In the genomic region with DNA sequence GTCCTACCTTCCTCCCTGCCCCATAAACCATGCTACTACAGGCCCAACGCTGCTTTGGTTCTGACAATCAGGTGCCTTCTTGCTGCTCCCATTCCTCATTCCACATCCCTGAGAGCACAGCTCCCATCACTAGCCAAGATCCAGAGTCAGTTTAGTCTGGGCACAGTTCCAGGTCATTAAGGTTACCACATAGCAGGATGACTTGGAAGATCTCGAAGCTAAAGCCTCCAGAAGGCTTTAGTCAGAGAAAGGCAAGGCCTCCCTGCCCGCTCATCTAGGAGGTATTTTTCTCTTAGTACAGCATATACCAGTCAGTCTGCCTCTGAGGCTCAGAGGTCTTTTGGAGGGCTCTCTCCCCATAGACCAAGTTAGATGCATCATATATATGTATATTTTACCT, we compare ENCODE assay signal across 14 cellular contexts. TPM values are rescaled to one million over a fixed set of nuclear protein-coding genes. Genes with fewer than 3 reads are reported as not detected.
DNase-seq lines count a peak whose midpoint lies in the region; TF ChIP-seq lines count a peak whose summit lies in the region.
"Had no signal": no experiment of that assay in that cellular context is flagged by ENCODE, and none has a peak within 500 bp of the region (broad histone marks: within the 10 kb centered on the region; RNA-seq: fewer than 3 reads in every experiment).

No MANE protein-coding gene starts in this region.

- TF ChIP-seq CTCF in kidney epithelial cell (IDR thresholded peaks at IDR 0.05; ENCODE audit: insufficient read depth, low read length, poor library complexity, severe bottlenecking) (no peak), dorsolateral prefrontal cortex (IDR thresholded peaks at IDR 0.05 in 54 of 56, conservative IDR thresholded peaks at IDR 0.05 in 2 of 56; ENCODE audit: low read depth in 1 of 56, partially characterized antibody in 56 of 56) (no peak)

- peaks cover 8% of the 10 kb centered on the region for H3K4me1 Mint-ChIP-seq in activated naive CD4-positive, alpha-beta T cell treated with anti-CD3 and anti-CD28 coated beads, Interleukin-2, amount 10 ng/mL, durations not matched to agents 7 days and 5 days

- no peaks in the 10 kb centered on the region for H3K9me3 Mint-ChIP-seq in activated naive CD4-positive, alpha-beta T cell treated with anti-CD3 and anti-CD28 coated beads, Interleukin-2, amount 10 ng/mL, durations not matched to agents 7 days and 5 days

- peak; percentile 79 for DNase-seq in AG08396 (ENCODE audit: low spot score)
- DNase-seq in HK-2 (ENCODE audit: unreplicated experiment): peak; percentile 38
- DNase-seq in astrocyte of the hippocampus (ENCODE audit: low read depth, low spot score): peak; percentile 87
- DNase-seq in kidney epithelial cell (ENCODE audit: low read depth): peak; percentile 62
- DNase-seq in activated naive CD4-positive, alpha-beta T cell treated with anti-CD3 and anti-CD28 coated beads, Interleukin-2, amount 10 ng/mL, durations not matched to agents 7 days and 5 days: no peak
- no peak for DNase-seq in activated gamma-delta T cell treated with Interleukin-2 at 50 U/mL for 16 hours
- no peak for DNase-seq in epidermal melanocyte (ENCODE audit: insufficient read length, low spot score)
- no peak for DNase-seq in dorsolateral prefrontal cortex
- DNase-seq: activated CD4-positive, alpha-beta T cell treated with anti-CD3 and anti-CD28 coated beads for 48 hours; Calu3; left cardiac atrium; NCI-H524; ovary; substantia nigra had no signal

- H3K27me3 ChIP-seq in kidney epithelial cell (ENCODE audit: control insufficient read depth, insufficient read depth, low read length) (no peaks in the 10 kb centered on the region), dorsolateral prefrontal cortex (no peaks in the 10 kb centered on the region)
- H3K27me3 ChIP-seq: ovary had no signal

- H3K27me3 Mint-ChIP-seq in activated naive CD4-positive, alpha-beta T cell treated with anti-CD3 and anti-CD28 coated beads, Interleukin-2, amount 10 ng/mL, durations not matched to agents 7 days and 5 days: no peaks in the 10 kb centered on the region

- no peak overlapping the region for H3K27ac Mint-ChIP-seq in activated naive CD4-positive, alpha-beta T cell treated with anti-CD3 and anti-CD28 coated beads, Interleukin-2, amount 10 ng/mL, durations not matched to agents 7 days and 5 days

- intact Hi-C loops in dorsolateral prefrontal cortex (cut with DNase I): no loop called here

- H3K4me3 ChIP-seq in kidney epithelial cell (ENCODE audit: low read depth, low read length) (no peak overlapping the region), dorsolateral prefrontal cortex (no peak overlapping the region)
- H3K4me3 ChIP-seq: ovary had no signal

- CTCF ChIA-PET in activated naive CD4-positive, alpha-beta T cell treated with anti-CD3 and anti-CD28 coated beads, Interleukin-2, amount 10 ng/mL, durations not matched to agents 7 days and 5 days (lab: Charles Lee): no interaction called here

- H3K36me3 ChIP-seq in kidney epithelial cell (ENCODE audit: control insufficient read depth, insufficient read depth, low read length): no peaks in the 10 kb centered on the region
- H3K36me3 ChIP-seq: ovary had no signal

- no peak overlapping the region for H3K4me3 Mint-ChIP-seq in activated naive CD4-positive, alpha-beta T cell treated with anti-CD3 and anti-CD28 coated beads, Interleukin-2, amount 10 ng/mL, durations not matched to agents 7 days and 5 days

- H3K27ac ChIP-seq in dorsolateral prefrontal cortex: no peak overlapping the region
- H3K27ac ChIP-seq: ovary had no signal

- peaks cover 15% of the 10 kb centered on the region for H3K36me3 Mint-ChIP-seq in activated naive CD4-positive, alpha-beta T cell treated with anti-CD3 and anti-CD28 coated beads, Interleukin-2, amount 10 ng/mL, durations not matched to agents 7 days and 5 days

RNA-seq across cellular contexts. Expression of a gene that starts 30.3 kb away (rescaled TPM):
- total RNA-seq in kidney epithelial cell: 4.2 and 6.6 TPM in 2 replicates
- total RNA-seq in dorsolateral prefrontal cortex: 10 to 100 TPM in 119 of 120 experiments, 1 to 10 TPM in 1; 9.2 to 31.7 (median 18.5) TPM

RNA-seq across cellular contexts. Expression of a gene that starts 30.5 kb away (rescaled TPM):
- 1,281 and 1,513 TPM in 2 replicates for total RNA-seq in kidney epithelial cell
- 100 to 1,000 TPM; 155 to 321 (median 208) TPM for total RNA-seq in dorsolateral prefrontal cortex

RNA-seq across cellular contexts. Expression of a gene that starts 58.1 kb away (rescaled TPM):
- 14.9 and 15.7 TPM in 2 replicates for total RNA-seq in kidney epithelial cell
- total RNA-seq in dorsolateral prefrontal cortex: 10 to 100 TPM in 78 of 120 experiments, 1 to 10 TPM in 42; 4.8 to 24.9 (median 10.9) TPM

Comparison
In these comparisons a context has a peak if more than half of its experiments do, and no peak if none do; other contexts are left out.
1. DNase-seq: peak in AG08396 (single experiment), HK-2 (single experiment), astrocyte of the hippocampus (single experiment) and kidney epithelial cell (single experiment); none in activated naive CD4-positive, alpha-beta T cell treated with anti-CD3 and anti-CD28 coated beads, Interleukin-2, amount 10 ng/mL, durations not matched to agents 7 days and 5 days (single experiment), activated gamma-delta T cell treated with Interleukin-2 at 50 U/mL for 16 hours (single experiment), epidermal melanocyte (single experiment) and dorsolateral prefrontal cortex (0 of 10).